ENCODE assay signal across 17 cellular contexts in the genomic region with DNA sequence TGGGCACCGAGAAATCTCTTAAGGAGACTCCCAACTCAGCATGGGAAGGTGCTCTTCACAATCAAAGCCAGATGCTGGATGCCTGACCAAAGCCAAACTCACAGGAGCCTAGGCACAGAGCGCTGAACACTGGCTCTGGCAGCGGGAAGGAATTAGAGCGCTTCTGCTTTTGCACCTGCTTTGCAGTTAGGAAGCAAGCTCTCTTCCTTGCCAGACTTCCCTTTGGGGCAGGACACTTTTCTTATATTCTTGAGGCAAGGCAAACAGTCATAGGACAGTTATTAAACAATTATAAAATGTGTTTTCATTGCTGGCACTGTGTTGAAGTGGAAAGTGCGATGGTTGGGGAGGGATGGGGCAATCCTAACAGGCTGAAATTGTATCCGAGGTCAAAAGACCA.
A peak's percentile ranks its signal among the peaks of the same experiment; 100 is the strongest.
DNase-seq lines count a peak whose midpoint lies in the region; ATAC-seq and TF ChIP-seq lines count a peak whose summit lies in the region.
"Had no signal": no experiment of that assay in that cellular context is flagged by ENCODE, and none has a peak within 500 bp of the region (broad histone marks: within the 10 kb centered on the region; RNA-seq: fewer than 3 reads in every experiment).

No MANE protein-coding gene starts in this region.

- H4K20me1 ChIP-seq in MM.1S (ENCODE audit: insufficient read depth, low read length): no peaks in the 10 kb centered on the region

- H3K9me2 ChIP-seq in MM.1S (replicated peaks; ENCODE audit: insufficient read depth, low read length): no peaks in the 10 kb centered on the region

- H3K27me3 ChIP-seq in GM06990 (replicated peaks; ENCODE audit: control insufficient read depth, insufficient read depth, low read length): no peaks in the 10 kb centered on the region
- H3K27me3 ChIP-seq in MM.1S (replicated peaks; ENCODE audit: insufficient read depth, low read length): no peaks in the 10 kb centered on the region
- H3K27me3 ChIP-seq in neutrophil: no peaks in the 10 kb centered on the region
- H3K27me3 ChIP-seq: body of pancreas had no signal

- H3K4me1 Mint-ChIP-seq in activated T-helper 17 cell treated with anti-CD3 and anti-CD28 coated beads, Interleukin-2, amount 50 U/mL, for 72 hours: peaks cover 7% of the 10 kb centered on the region
- H3K4me1 Mint-ChIP-seq in glutamatergic neuron (ENCODE audit: low read depth, unreplicated experiment): peaks cover 7% of the 10 kb centered on the region
- H3K4me1 Mint-ChIP-seq: neural crest cell had no signal

- TF ChIP-seq CTCF in GM06990 (IDR thresholded peaks at IDR 0.05; ENCODE audit: insufficient read depth, low read length, poor library complexity, severe bottlenecking): no peak
- TF ChIP-seq CTCF in MM.1S (IDR thresholded peaks at IDR 0.05; ENCODE audit: low read length): no peak
- TF ChIP-seq CTCF in neutrophil (IDR thresholded peaks at IDR 0.05): no peak
- no peak for TF ChIP-seq CTCF in glutamatergic neuron (IDR thresholded peaks at IDR 0.05; ENCODE audit: partially characterized antibody, unreplicated experiment)
- TF ChIP-seq CTCF in lower leg skin (IDR thresholded peaks at IDR 0.05): no peak

- WGBS in lower leg skin, 2 donors: 75 to 90% methylated on average over 6 of the region's 6 CpGs

- peaks cover 24% of the 10 kb centered on the region for H3K36me3 Mint-ChIP-seq in activated T-helper 17 cell treated with anti-CD3 and anti-CD28 coated beads, Interleukin-2, amount 50 U/mL, for 72 hours (ENCODE audit: low read depth)
- H3K36me3 Mint-ChIP-seq in glutamatergic neuron (ENCODE audit: unreplicated experiment): peaks cover 9% of the 10 kb centered on the region

- H3K9me3 ChIP-seq in MM.1S (replicated peaks; ENCODE audit: insufficient read depth, low read length) (no peaks in the 10 kb centered on the region), neutrophil (no peaks in the 10 kb centered on the region)
- H3K9me3 ChIP-seq: body of pancreas had no signal

- peak overlapping the region; percentile 34 for H3K27ac Mint-ChIP-seq in activated T-helper 17 cell treated with anti-CD3 and anti-CD28 coated beads, Interleukin-2, amount 50 U/mL, for 72 hours
- no peak overlapping the region for H3K27ac Mint-ChIP-seq in glutamatergic neuron (ENCODE audit: unreplicated experiment)
- H3K27ac Mint-ChIP-seq: activated naive CD4-positive, alpha-beta T cell treated with anti-CD3 and anti-CD28 coated beads, Interleukin-2, amount 10 ng/mL, durations not matched to agents 7 days and 5 days had no signal

- no peak for TF ChIP-seq POLR2A in lower leg skin (IDR thresholded peaks at IDR 0.05)

- H3K79me2 ChIP-seq in MM.1S (ENCODE audit: low read length): 0 out of 2 replicates have a peak, but pooled peaks cover 4% of the 10 kb centered on the region

- no peak for ATAC-seq in activated T-helper 17 cell treated with anti-CD3 and anti-CD28 coated beads, Interleukin-2, amount 50 U/mL, for 72 hours (replicated peaks)
- ATAC-seq: body of pancreas had no signal

- peak overlapping the region; percentile 55 for H3K9ac ChIP-seq in MM.1S (ENCODE audit: low read length)

- peaks cover 42% of the 10 kb centered on the region for H3F3A ChIP-seq in MM.1S (ENCODE audit: insufficient read depth, low read length)

- peak overlapping the region; percentile 21 for H2AFZ ChIP-seq in MM.1S (ENCODE audit: low read length)

- H3K9me3 Mint-ChIP-seq in activated T-helper 17 cell treated with anti-CD3 and anti-CD28 coated beads, Interleukin-2, amount 50 U/mL, for 72 hours: peaks cover 9% of the 10 kb centered on the region
- no peaks in the 10 kb centered on the region for H3K9me3 Mint-ChIP-seq in glutamatergic neuron (ENCODE audit: unreplicated experiment)

- intact Hi-C loops in lower leg skin (cut with DNase I; ENCODE audit: low total_unique reads): no loop called here

- DNase-seq in GM06990 (ENCODE audit: extremely low read depth, insufficient read length): no peak
- no peak for DNase-seq in MM.1S
- DNase-seq in activated effector memory CD4-positive, alpha-beta T cell treated with anti-CD3 and anti-CD28 coated beads, Interleukin-2, amount 50 U/mL, for 16 hours: no peak
- DNase-seq in glutamatergic neuron: no peak
- DNase-seq in lower leg skin (ENCODE audit: low spot score in 2 of 2): no peak
- DNase-seq in activated CD4-positive, alpha-beta T cell treated with anti-CD3 and anti-CD28 coated beads for 4 hours: no peak
- DNase-seq: activated CD8-positive, alpha-beta memory T cell treated with anti-CD3 and anti-CD28 coated beads, Interleukin-2, amount 50 U/mL, for 4 hours; activated naive CD4-positive, alpha-beta T cell treated with anti-CD3 and anti-CD28 coated beads, Interleukin-2, amount 10 ng/mL, durations not matched to agents 7 days and 5 days; NCI-H1092 treated with DMSO at 0.1 percent for 48 hours; NCI-H2107; NCI-H526; T-helper 2 cell had no signal

- H3K4me2 ChIP-seq in MM.1S (ENCODE audit: low read depth, low read length): peak overlapping the region; percentile 73

- H3K36me3 ChIP-seq in GM06990 (ENCODE audit: control insufficient read depth, insufficient read depth, low read length) (peaks cover 5% of the 10 kb centered on the region; the same call in 1 of the 2 replicates), MM.1S (replicated peaks; ENCODE audit: insufficient read depth, low read length) (no peaks in the 10 kb centered on the region), neutrophil (no peaks in the 10 kb centered on the region)

- H3K4me3 ChIP-seq in GM06990 (replicated peaks; ENCODE audit: low read depth, low read length) (peak overlapping the region; percentile 72), MM.1S (ENCODE audit: low read length) (peak overlapping the region; percentile 11; the same call in 1 of the 2 replicates), neutrophil (ENCODE audit: low read depth in 1 of 2, low read length in 1 of 2) (no peak overlapping the region), lower leg skin (ENCODE audit: low read depth, poor library complexity, severe bottlenecking) (no peak overlapping the region)
- H3K4me3 ChIP-seq: body of pancreas had no signal

- H3K4me1 ChIP-seq in MM.1S (ENCODE audit: low read length) (peaks cover 49% of the 10 kb centered on the region), neutrophil (ENCODE audit: control insufficient read depth in 1 of 2, insufficient read depth in 1 of 2, low read depth in 1 of 2, low read length in 1 of 2) (peaks cover 10% of the 10 kb centered on the region in 2 experiments)
- H3K4me1 ChIP-seq: body of pancreas had no signal

- H3K27me3 Mint-ChIP-seq in activated T-helper 17 cell treated with anti-CD3 and anti-CD28 coated beads, Interleukin-2, amount 50 U/mL, for 72 hours: no peaks in the 10 kb centered on the region
- no peaks in the 10 kb centered on the region for H3K27me3 Mint-ChIP-seq in glutamatergic neuron (ENCODE audit: unreplicated experiment)
- H3K27me3 Mint-ChIP-seq: activated naive CD4-positive, alpha-beta T cell treated with anti-CD3 and anti-CD28 coated beads, Interleukin-2, amount 10 ng/mL, durations not matched to agents 7 days and 5 days had no signal

- H3K4me3 Mint-ChIP-seq in activated T-helper 17 cell treated with anti-CD3 and anti-CD28 coated beads, Interleukin-2, amount 50 U/mL, for 72 hours: no peak overlapping the region
- no peak overlapping the region for H3K4me3 Mint-ChIP-seq in glutamatergic neuron (ENCODE audit: unreplicated experiment)
- H3K4me3 Mint-ChIP-seq: activated naive CD4-positive, alpha-beta T cell treated with anti-CD3 and anti-CD28 coated beads, Interleukin-2, amount 10 ng/mL, durations not matched to agents 7 days and 5 days; neural crest cell had no signal

- peak overlapping the region; percentile 97 for H3K27ac ChIP-seq in MM.1S (ENCODE audit: low read length)
- H3K27ac ChIP-seq in neutrophil: peak overlapping the region; percentile 54
- H3K27ac ChIP-seq: body of pancreas, RWPE1 had no signal

Comparison
In these comparisons a context has a peak if more than half of its experiments do, and no peak if none do; other contexts are left out.
1. H3K4me3 ChIP-seq: peak in GM06990 (single experiment) and MM.1S (single experiment); none in neutrophil (0 of 2) and lower leg skin (single experiment).